8 cellular contexts compared by ENCODE assay signal in the genomic region with DNA sequence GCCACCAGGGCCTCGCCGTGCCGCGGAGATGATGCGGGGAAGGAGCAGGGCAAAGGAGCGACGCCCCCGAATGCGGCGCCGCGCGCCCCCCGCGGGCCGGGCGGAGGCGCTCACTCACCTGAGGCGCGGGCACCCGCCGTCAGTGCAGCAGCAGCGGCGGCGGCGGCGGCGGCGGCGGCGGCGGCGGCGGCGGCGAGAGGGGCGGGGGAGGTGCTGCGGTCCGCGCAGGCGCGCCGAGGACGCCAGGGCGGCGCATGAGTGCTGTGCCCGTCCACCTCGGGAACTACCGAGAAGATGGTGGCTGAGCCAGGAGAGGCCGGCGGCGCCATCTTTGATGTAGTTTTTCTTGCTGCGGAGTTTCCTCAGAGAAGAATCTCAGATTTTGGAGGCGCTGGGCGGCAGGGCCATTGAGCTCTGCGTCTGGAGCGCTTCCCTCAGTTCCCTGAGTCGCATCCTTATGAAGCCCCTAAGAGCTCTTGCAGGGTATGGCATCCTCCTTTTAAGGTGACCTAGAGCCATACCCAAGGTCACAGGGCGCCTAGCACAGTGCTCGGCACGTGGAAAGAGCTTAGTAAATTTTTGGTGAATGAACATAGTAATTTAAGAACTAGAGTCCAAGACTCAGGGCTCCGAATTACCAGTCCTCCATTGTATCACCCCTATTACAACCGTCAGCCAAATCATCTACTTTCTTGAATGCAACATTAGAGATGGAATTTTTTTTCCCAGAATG. TPM values are rescaled to one million over a fixed set of nuclear protein-coding genes. Genes with fewer than 3 reads are reported as not detected.
DNase-seq lines count a peak whose midpoint lies in the region; ATAC-seq and TF ChIP-seq lines count a peak whose summit lies in the region.

A gene (minus strand): TSS at position 164 of the 733 bp plus-strand sequence. CDS start 24,355 bp downstream, outside the sequence.

- peaks cover 19% of the 10 kb centered on the region for H3K4me1 Mint-ChIP-seq in activated CD4-positive, alpha-beta T cell treated with anti-CD3 and anti-CD28 coated beads, Interleukin-2, amount 10 ng/mL, durations not matched to agents 7 days and 5 days

- POLR2A ChIA-PET in activated CD4-positive, alpha-beta T cell treated with anti-CD3 and anti-CD28 coated beads, Interleukin-2, amount 10 ng/mL, durations not matched to agents 7 days and 5 days (lab: Charles Lee): interaction anchor here (0.7 kb wide), 1 partner anchor 114 kb away, joined by 3 read pairs; no protein-coding TSS in a partner anchor

- H3K4me3 ChIP-seq in BLaER1 treated with 17β-estradiol and CSF1 and Interleukin-3, amounts not matched to agents 10 nM and 100 nM: peak within 1 kb of the TSS; percentile 68 to 84 (median 73)
- H3K4me3 ChIP-seq in left lung: peak within 1 kb of the TSS; percentile 78 to 90

- peak within 1 kb of the TSS; percentile 91 to 100 (median 98) for H3K4me2 ChIP-seq in BLaER1 treated with 17β-estradiol and CSF1 and Interleukin-3, amounts not matched to agents 10 nM and 100 nM

- no peak for TF ChIP-seq CTCF in left lung (IDR thresholded peaks at IDR 0.05)

- intact Hi-C loops in left lung (cut with DNase I): no loop called here

- H3K36me3 ChIP-seq in BLaER1 treated with 17β-estradiol and CSF1 and Interleukin-3, amounts not matched to agents 10 nM and 100 nM: peaks cover 0 to 14% (median 12%) of the 10 kb centered on the region in 11 experiments; a peak in 19 of 22 replicates
- peaks cover 0 to under 1% of the 10 kb centered on the region in 2 donors for H3K36me3 ChIP-seq in left lung

- H3K27me3 Mint-ChIP-seq in activated CD4-positive, alpha-beta T cell treated with anti-CD3 and anti-CD28 coated beads, Interleukin-2, amount 10 ng/mL, durations not matched to agents 7 days and 5 days: peaks cover 2% of the 10 kb centered on the region

- peak within 1 kb of the TSS; percentile 28 to 79 (median 61); a peak in 21 of 22 replicates for H3K27ac ChIP-seq in BLaER1 treated with 17β-estradiol and CSF1 and Interleukin-3, amounts not matched to agents 10 nM and 100 nM
- H3K27ac ChIP-seq in left lung: peak within 1 kb of the TSS; percentile 83 to 85

- CTCF ChIA-PET in activated CD4-positive, alpha-beta T cell treated with anti-CD3 and anti-CD28 coated beads, Interleukin-2, amount 10 ng/mL, durations not matched to agents 7 days and 5 days (lab: Charles Lee): interaction anchor here (0.6 to 1.3 kb wide), 10 partner anchors 9 to 196 kb away, joined by 3 to 5 read pairs (median 3); a partner anchor contains a TSS

- H4K20me1 ChIP-seq in BLaER1 treated with 17β-estradiol and CSF1 and Interleukin-3, amounts not matched to agents 10 nM and 100 nM: peaks cover 0 to 15% (median 0%) of the 10 kb centered on the region in 11 experiments; a peak in 3 of 22 replicates

- ATAC-seq in GM19324 (IDR thresholded peaks at IDR 0.05; ENCODE audit: low FRiP score, unreplicated experiment) (peak; percentile 89), HG03469 (IDR thresholded peaks at IDR 0.05; ENCODE audit: unreplicated experiment) (peak; percentile 80), left lung (peak; percentile 98)

- no peaks in the 10 kb centered on the region for H3K9me3 ChIP-seq in BLaER1 treated with 17β-estradiol and CSF1 and Interleukin-3, amounts not matched to agents 10 nM and 100 nM (replicated peaks in 1 of 11)
- no peaks in the 10 kb centered on the region for H3K9me3 ChIP-seq in left lung

- H3K4me3 Mint-ChIP-seq in activated CD4-positive, alpha-beta T cell treated with anti-CD3 and anti-CD28 coated beads, Interleukin-2, amount 10 ng/mL, durations not matched to agents 7 days and 5 days: peak within 1 kb of the TSS; percentile 87

- peak; percentile 95 for DNase-seq in NCI-H526 treated with DMSO at 0.1 percent for 48 hours (lab: John Stamatoyannopoulos, UW)
- peak; percentile 95 for DNase-seq in activated CD4-positive, alpha-beta T cell treated with anti-CD3 and anti-CD28 coated beads, Interleukin-2, amount 10 ng/mL, durations not matched to agents 7 days and 5 days
- peak; percentile 84 for DNase-seq in dedifferentiated amniotic fluid mesenchymal stem cell (ENCODE audit: extremely low spot score)
- peak; percentile 95 to 99 for DNase-seq in left lung
- DNase-seq in stimulated activated CD4-positive, alpha-beta T cell treated with anti-CD3 and anti-CD28 coated beads, Interleukin-2, amount 100 ng/mL, for 48 hours: peak; percentile 85 to 86

- peaks cover 13% of the 10 kb centered on the region for H3K36me3 Mint-ChIP-seq in activated CD4-positive, alpha-beta T cell treated with anti-CD3 and anti-CD28 coated beads, Interleukin-2, amount 10 ng/mL, durations not matched to agents 7 days and 5 days (ENCODE audit: low read depth)

- no peaks in the 10 kb centered on the region for H3K27me3 ChIP-seq in BLaER1 treated with 17β-estradiol and CSF1 and Interleukin-3, amounts not matched to agents 10 nM and 100 nM
- H3K27me3 ChIP-seq in left lung: no peaks in the 10 kb centered on the region

- no peaks in the 10 kb centered on the region for H3K9me3 Mint-ChIP-seq in activated CD4-positive, alpha-beta T cell treated with anti-CD3 and anti-CD28 coated beads, Interleukin-2, amount 10 ng/mL, durations not matched to agents 7 days and 5 days

- peaks cover 15 to 31% (median 22%) of the 10 kb centered on the region in 10 experiments for H3K4me1 ChIP-seq in BLaER1 treated with 17β-estradiol and CSF1 and Interleukin-3, amounts not matched to agents 10 nM and 100 nM
- peaks cover 4 to 17% of the 10 kb centered on the region in 2 donors for H3K4me1 ChIP-seq in left lung

- H3K9ac ChIP-seq in BLaER1 treated with 17β-estradiol and CSF1 and Interleukin-3, amounts not matched to agents 10 nM and 100 nM: peak within 1 kb of the TSS; percentile 58 to 80 (median 76)

- peak within 1 kb of the TSS; percentile 90 for H3K27ac Mint-ChIP-seq in activated CD4-positive, alpha-beta T cell treated with anti-CD3 and anti-CD28 coated beads, Interleukin-2, amount 10 ng/mL, durations not matched to agents 7 days and 5 days

RNA-seq across cellular contexts. Expression of the gene that starts here (rescaled TPM):
- 10 to 100 TPM; 32.8 to 41.2 TPM for total RNA-seq in activated CD4-positive, alpha-beta T cell treated with anti-CD3 and anti-CD28 coated beads, Interleukin-2, amount 10 ng/mL, durations not matched to agents 7 days and 5 days
- 10 to 100 TPM; 28.6 to 37.9 TPM for total RNA-seq in left lung

Comparison
In these comparisons a context has a peak if more than half of its experiments do, and no peak if none do; other contexts are left out.
1. Peak in every context shown above with its lines: DNase-seq, ATAC-seq, H3K4me3 ChIP-seq and H3K27ac ChIP-seq.